ENCODE assay signal across 16 cellular contexts in the genomic region with DNA sequence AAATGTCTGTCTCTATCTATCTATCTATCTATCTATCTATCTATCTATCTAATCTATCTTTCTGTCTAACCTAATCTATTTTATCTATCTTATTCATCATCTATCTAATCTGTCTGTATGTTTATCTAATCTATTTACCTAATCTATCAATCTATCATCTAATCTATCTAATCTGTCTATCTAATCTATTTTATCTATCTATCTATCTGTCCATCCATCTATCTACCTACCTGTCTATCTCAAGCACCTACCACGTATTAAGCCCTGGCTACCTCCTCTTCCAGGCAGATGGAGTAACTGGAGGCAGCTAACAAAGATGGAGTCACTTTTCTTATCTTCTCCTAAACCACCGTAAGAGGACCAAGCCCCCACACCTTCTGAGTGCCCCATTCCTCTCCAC. TPM values are rescaled to one million over a fixed set of nuclear protein-coding genes. Genes with fewer than 3 reads are reported as not detected.
DNase-seq lines count a peak whose midpoint lies in the region; TF ChIP-seq lines count a peak whose summit lies in the region.
"Had no signal": no experiment of that assay in that cellular context is flagged by ENCODE, and none has a peak within 500 bp of the region (broad histone marks: within the 10 kb centered on the region; RNA-seq: fewer than 3 reads in every experiment).

No MANE protein-coding gene starts in this region.

- no peaks in the 10 kb centered on the region for H3K9me3 Mint-ChIP-seq in T-helper 1 cell treated with Interleukin-12 subunit alpha and Interleukin-12 subunit beta and Interleukin-4 antibody, amounts not matched to agents 30 μg/mL and 1 μg/mL, for 36 hours
- H3K9me3 Mint-ChIP-seq in activated naive CD4-positive, alpha-beta T cell treated with anti-CD3 and anti-CD28 coated beads, Interleukin-2, amount 50 U/mL, for 24 hours, result no peaks in the 10 kb centered on the region
- no peaks in the 10 kb centered on the region for H3K9me3 Mint-ChIP-seq in activated T-helper 2 cell treated with anti-CD3 and anti-CD28 coated beads, Interferon-gamma antibody, Interleukin-2, Interleukin-4, amounts not matched to agents 10 μg/mL and 5 μg/mL and 100 μg/mL, durations not matched to agents 14 hours and 24 hours and 36 hours
- no peaks in the 10 kb centered on the region for H3K9me3 Mint-ChIP-seq in nephron
- H3K9me3 Mint-ChIP-seq: GM23338 had no signal

- H3K27me3 Mint-ChIP-seq in T-helper 1 cell treated with Interleukin-12 subunit alpha and Interleukin-12 subunit beta and Interleukin-4 antibody, amounts not matched to agents 30 μg/mL and 1 μg/mL, for 36 hours (ENCODE audit: low read depth), result no peaks in the 10 kb centered on the region
- H3K27me3 Mint-ChIP-seq in activated naive CD4-positive, alpha-beta T cell treated with anti-CD3 and anti-CD28 coated beads, Interleukin-2, amount 50 U/mL, for 24 hours, result no peaks in the 10 kb centered on the region
- H3K27me3 Mint-ChIP-seq in activated T-helper 2 cell treated with anti-CD3 and anti-CD28 coated beads, Interferon-gamma antibody, Interleukin-2, Interleukin-4, amounts not matched to agents 10 μg/mL and 5 μg/mL and 100 μg/mL, durations not matched to agents 14 hours and 24 hours and 36 hours (ENCODE audit: low read depth), result no peaks in the 10 kb centered on the region
- H3K27me3 Mint-ChIP-seq in nephron (ENCODE audit: low read depth), result no peaks in the 10 kb centered on the region

- DNase-seq in T-helper 1 cell, result no peak
- DNase-seq in activated naive CD4-positive, alpha-beta T cell treated with anti-CD3 and anti-CD28 coated beads, Interleukin-2, amount 50 U/mL, for 16 hours, result no peak
- no peak for DNase-seq in activated T-helper 2 cell treated with anti-CD3 and anti-CD28 coated beads, Interferon-gamma antibody, Interleukin-2, Interleukin-4, amounts not matched to agents 10 μg/mL and 5 μg/mL and 100 μg/mL, durations not matched to agents 14 hours and 24 hours and 36 hours (ENCODE audit: low spot score)
- no peak for DNase-seq in stimulated activated CD4-positive, alpha-beta T cell treated with anti-CD3 and anti-CD28 coated beads, Interleukin-2, amount 100 ng/mL, for 48 hours
- DNase-seq in NCI-H446 treated with DMSO at 0.1 percent for 48 hours (lab: John Stamatoyannopoulos, UW), result no peak
- DNase-seq: DMS79, H7 had no signal

- H3K4me3 Mint-ChIP-seq in T-helper 1 cell treated with Interleukin-12 subunit alpha and Interleukin-12 subunit beta and Interleukin-4 antibody, amounts not matched to agents 30 μg/mL and 1 μg/mL, for 36 hours, result no peak overlapping the region
- no peak overlapping the region for H3K4me3 Mint-ChIP-seq in activated naive CD4-positive, alpha-beta T cell treated with anti-CD3 and anti-CD28 coated beads, Interleukin-2, amount 50 U/mL, for 24 hours
- H3K4me3 Mint-ChIP-seq in activated T-helper 2 cell treated with anti-CD3 and anti-CD28 coated beads, Interferon-gamma antibody, Interleukin-2, Interleukin-4, amounts not matched to agents 10 μg/mL and 5 μg/mL and 100 μg/mL, durations not matched to agents 14 hours and 24 hours and 36 hours (ENCODE audit: low read depth), result peak overlapping the region; percentile 26
- no peak overlapping the region for H3K4me3 Mint-ChIP-seq in nephron
- H3K4me3 Mint-ChIP-seq: CD14-positive monocyte, GM23338 had no signal

- H3K36me3 Mint-ChIP-seq in T-helper 1 cell treated with Interleukin-12 subunit alpha and Interleukin-12 subunit beta and Interleukin-4 antibody, amounts not matched to agents 30 μg/mL and 1 μg/mL, for 36 hours (ENCODE audit: low read depth), result peaks cover 54% of the 10 kb centered on the region
- H3K36me3 Mint-ChIP-seq in activated naive CD4-positive, alpha-beta T cell treated with anti-CD3 and anti-CD28 coated beads, Interleukin-2, amount 50 U/mL, for 24 hours, result peaks cover 13% of the 10 kb centered on the region
- peaks cover 94% of the 10 kb centered on the region for H3K36me3 Mint-ChIP-seq in activated T-helper 2 cell treated with anti-CD3 and anti-CD28 coated beads, Interferon-gamma antibody, Interleukin-2, Interleukin-4, amounts not matched to agents 10 μg/mL and 5 μg/mL and 100 μg/mL, durations not matched to agents 14 hours and 24 hours and 36 hours (ENCODE audit: low read depth)
- H3K36me3 Mint-ChIP-seq in nephron (ENCODE audit: low read depth), result no peaks in the 10 kb centered on the region

- intact Hi-C loops in activated T-helper 2 cell treated with anti-CD3 and anti-CD28 coated beads, Interferon-gamma antibody, Interleukin-2, Interleukin-4, amounts not matched to agents 10 μg/mL and 5 μg/mL and 100 μg/mL, durations not matched to agents 14 hours and 24 hours and 36 hours (cut with micrococcal nuclease), result no loop called here

- no peak for TF ChIP-seq CTCF in nephron (IDR thresholded peaks at IDR 0.05; ENCODE audit: unreplicated experiment in 3 of 3)

- peaks cover 53% of the 10 kb centered on the region for H3K4me1 Mint-ChIP-seq in T-helper 1 cell treated with Interleukin-12 subunit alpha and Interleukin-12 subunit beta and Interleukin-4 antibody, amounts not matched to agents 30 μg/mL and 1 μg/mL, for 36 hours (ENCODE audit: low read depth)
- peaks cover 78% of the 10 kb centered on the region for H3K4me1 Mint-ChIP-seq in activated naive CD4-positive, alpha-beta T cell treated with anti-CD3 and anti-CD28 coated beads, Interleukin-2, amount 50 U/mL, for 24 hours
- H3K4me1 Mint-ChIP-seq in activated T-helper 2 cell treated with anti-CD3 and anti-CD28 coated beads, Interferon-gamma antibody, Interleukin-2, Interleukin-4, amounts not matched to agents 10 μg/mL and 5 μg/mL and 100 μg/mL, durations not matched to agents 14 hours and 24 hours and 36 hours (ENCODE audit: low read depth), result peaks cover 53% of the 10 kb centered on the region
- peaks cover 31% of the 10 kb centered on the region for H3K4me1 Mint-ChIP-seq in nephron

- H3K27ac Mint-ChIP-seq in T-helper 1 cell treated with Interleukin-12 subunit alpha and Interleukin-12 subunit beta and Interleukin-4 antibody, amounts not matched to agents 30 μg/mL and 1 μg/mL, for 36 hours, result peak overlapping the region; percentile 29
- peak overlapping the region; percentile 67 for H3K27ac Mint-ChIP-seq in activated naive CD4-positive, alpha-beta T cell treated with anti-CD3 and anti-CD28 coated beads, Interleukin-2, amount 50 U/mL, for 24 hours
- H3K27ac Mint-ChIP-seq in activated T-helper 2 cell treated with anti-CD3 and anti-CD28 coated beads, Interferon-gamma antibody, Interleukin-2, Interleukin-4, amounts not matched to agents 10 μg/mL and 5 μg/mL and 100 μg/mL, durations not matched to agents 14 hours and 24 hours and 36 hours, result peak overlapping the region; percentile 46
- H3K27ac Mint-ChIP-seq in nephron, result peak overlapping the region; percentile 1 to 46 (median 34)
- H3K27ac Mint-ChIP-seq: CD14-positive monocyte, GM23338 had no signal

RNA-seq across cellular contexts. Expression of a gene that starts 5.8 kb away (rescaled TPM):
- total RNA-seq in activated T-helper 2 cell treated with anti-CD3 and anti-CD28 coated beads, Interferon-gamma antibody, Interleukin-2, Interleukin-4, amounts not matched to agents 10 μg/mL and 5 μg/mL and 100 μg/mL, durations not matched to agents 14 hours and 24 hours and 36 hours, result 354 and 368 TPM in 2 replicates
- total RNA-seq: A673, HT1080 had no signal

RNA-seq across cellular contexts. Expression of a gene that starts 22.8 kb away (rescaled TPM):
- total RNA-seq in activated T-helper 2 cell treated with anti-CD3 and anti-CD28 coated beads, Interferon-gamma antibody, Interleukin-2, Interleukin-4, amounts not matched to agents 10 μg/mL and 5 μg/mL and 100 μg/mL, durations not matched to agents 14 hours and 24 hours and 36 hours, result 215 and 223 TPM in 2 replicates

RNA-seq across cellular contexts. Expression of a gene that starts 26.5 kb away (rescaled TPM):
- total RNA-seq in activated T-helper 2 cell treated with anti-CD3 and anti-CD28 coated beads, Interferon-gamma antibody, Interleukin-2, Interleukin-4, amounts not matched to agents 10 μg/mL and 5 μg/mL and 100 μg/mL, durations not matched to agents 14 hours and 24 hours and 36 hours, result 0.11 and 0.30 TPM in 2 replicates
- total RNA-seq: GM12878, HepG2 had no signal

RNA-seq across cellular contexts. Expression of a gene that starts 28.9 kb away (rescaled TPM):
- total RNA-seq in activated T-helper 2 cell treated with anti-CD3 and anti-CD28 coated beads, Interferon-gamma antibody, Interleukin-2, Interleukin-4, amounts not matched to agents 10 μg/mL and 5 μg/mL and 100 μg/mL, durations not matched to agents 14 hours and 24 hours and 36 hours, result 235 and 262 TPM in 2 replicates

RNA-seq across cellular contexts. Expression of a gene that starts 33.1 kb away (rescaled TPM):
- total RNA-seq in activated T-helper 2 cell treated with anti-CD3 and anti-CD28 coated beads, Interferon-gamma antibody, Interleukin-2, Interleukin-4, amounts not matched to agents 10 μg/mL and 5 μg/mL and 100 μg/mL, durations not matched to agents 14 hours and 24 hours and 36 hours, result 5.2 and 5.3 TPM in 2 replicates
